In genomic region chr21:40315647-40316046, GRCh38 we compare ENCODE assay signal across 29 cellular contexts.
"Had no signal": no experiment of that assay in that cellular context is flagged by ENCODE, and none has a peak within 500 bp of the region (broad histone marks: within the 10 kb centered on the region; RNA-seq: fewer than 3 reads in every experiment).

No MANE protein-coding gene starts in this region.

- H3K27me3 Mint-ChIP-seq: dendritic cell treated with granulocyte-macrophage colony-stimulating factor and Interleukin-4, amounts not matched to agents 40 ng/mL and 50 ng/mL, for 4 days; effector memory CD8-positive, alpha-beta T cell had no signal

- DNase-seq: colonic mucosa; cortex of kidney; dermis blood vessel endothelial cell; dorsolateral prefrontal cortex; effector CD4-positive, alpha-beta T cell; effector CD8-positive, alpha-beta T cell; effector memory CD4-positive, alpha-beta T cell; effector memory CD8-positive, alpha-beta T cell; endodermal cell; erythroblast; esophagus squamous epithelium; foreskin fibroblast; foreskin keratinocyte; foreskin melanocyte; gastrocnemius medialis; glutamatergic neuron; head of caudate nucleus; heart left ventricle; heart right ventricle had no signal

- H3K4me3 ChIP-seq: colonic mucosa, coronary artery, dorsolateral prefrontal cortex, esophagus muscularis mucosa, esophagus squamous epithelium, gastrocnemius medialis, gastroesophageal sphincter, heart left ventricle, heart right ventricle, hepatocyte had no signal

- H3K27ac Mint-ChIP-seq: dendritic cell treated with granulocyte-macrophage colony-stimulating factor and Interleukin-4, amounts not matched to agents 40 ng/mL and 50 ng/mL, for 4 days; effector memory CD8-positive, alpha-beta T cell; endodermal cell had no signal

- H3K27ac ChIP-seq: colonic mucosa, coronary artery, dorsolateral prefrontal cortex, epithelial cell of prostate, esophagus muscularis mucosa, esophagus squamous epithelium, foreskin keratinocyte, gastrocnemius medialis, gastroesophageal sphincter, heart left ventricle, heart right ventricle, hepatocyte had no signal

- FAIRE-seq: endometrium, endothelial cell of umbilical vein, frontal cortex had no signal

- ATAC-seq: effector memory CD8-positive, alpha-beta T cell; esophagus mucosa; foreskin keratinocyte; gastrocnemius medialis; gastroesophageal sphincter; heart left ventricle; heart right ventricle had no signal

- H3K4me1 ChIP-seq: colonic mucosa, esophagus muscularis mucosa, esophagus squamous epithelium, foreskin keratinocyte, gastrocnemius medialis, gastroesophageal sphincter, heart left ventricle, heart right ventricle had no signal

- H2AFZ ChIP-seq: hepatocyte had no signal

- H3K9me3 Mint-ChIP-seq: dendritic cell treated with granulocyte-macrophage colony-stimulating factor and Interleukin-4, amounts not matched to agents 40 ng/mL and 50 ng/mL, for 4 days; endodermal cell had no signal

- H3K4me2 ChIP-seq: hepatocyte had no signal

- H3K79me2 ChIP-seq: hepatocyte had no signal

- H3K36me3 ChIP-seq: colonic mucosa, esophagus muscularis mucosa, esophagus squamous epithelium, gastrocnemius medialis, gastroesophageal sphincter, heart left ventricle, heart right ventricle had no signal

- H3K27me3 ChIP-seq: colonic mucosa, dorsolateral prefrontal cortex, esophagus muscularis mucosa, esophagus squamous epithelium, foreskin keratinocyte, gastrocnemius medialis, gastroesophageal sphincter, heart left ventricle, heart right ventricle, hepatocyte had no signal

- H3K4me3 Mint-ChIP-seq: dendritic cell treated with granulocyte-macrophage colony-stimulating factor and Interleukin-4, amounts not matched to agents 40 ng/mL and 50 ng/mL, for 4 days; effector memory CD8-positive, alpha-beta T cell; endodermal cell had no signal

- H3K9me3 ChIP-seq: colonic mucosa, esophagus muscularis mucosa, esophagus squamous epithelium, gastrocnemius medialis, gastroesophageal sphincter, heart left ventricle had no signal
